11 cellular contexts compared by ENCODE assay signal in the genomic region with DNA sequence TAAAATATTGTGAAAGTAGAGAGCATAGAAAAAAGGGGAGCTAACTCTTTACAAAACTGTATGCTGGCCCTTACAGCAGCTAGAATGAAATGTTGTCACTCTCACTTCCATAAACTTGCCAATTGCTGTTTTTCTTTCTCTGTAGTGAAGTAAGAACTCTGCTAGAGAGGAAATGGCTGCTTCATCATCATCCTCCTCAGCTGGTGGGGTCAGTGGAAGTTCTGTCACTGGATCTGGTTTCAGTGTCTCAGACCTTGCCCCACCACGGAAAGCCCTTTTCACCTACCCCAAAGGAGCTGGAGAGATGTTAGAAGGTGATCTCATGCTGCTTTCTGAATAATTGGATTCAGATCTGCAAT. TPM values are rescaled to one million over a fixed set of nuclear protein-coding genes. Genes with fewer than 3 reads are reported as not detected.
A peak's percentile ranks its signal among the peaks of the same experiment; 100 is the strongest.
DNase-seq lines count a peak whose midpoint lies in the region; ATAC-seq, FAIRE-seq and TF ChIP-seq lines count a peak whose summit lies in the region.
"Had no signal": no experiment of that assay in that cellular context is flagged by ENCODE, and none has a peak within 500 bp of the region (broad histone marks: within the 10 kb centered on the region; RNA-seq: fewer than 3 reads in every experiment).

No MANE protein-coding gene starts in this region.

- no peak overlapping the region for H3K4me3 ChIP-seq in left lung

- peak; percentile 29 to 36 for ATAC-seq in activated CD4-positive, CD25-positive, alpha-beta regulatory T cell treated with anti-CD3 and anti-CD28 coated beads, Interleukin-2, amount 50 U/mL, for 24 hours
- peak; percentile 52 to 92 for ATAC-seq in activated naive CD4-positive, alpha-beta T cell treated with anti-CD3 and anti-CD28 coated beads, Interleukin-2, amount 50 U/mL, for 72 hours
- ATAC-seq in left lung = peak; percentile 43
- no peak for ATAC-seq in GM19467 (IDR thresholded peaks at IDR 0.05; ENCODE audit: unreplicated experiment)

- intact Hi-C loops in left lung (cut with DNase I) = no loop called here

- H3K4me1 ChIP-seq in left lung = peaks cover 0 to 44% of the 10 kb centered on the region in 2 donors

- no peak for DNase-seq in activated CD4-positive, CD25-positive, alpha-beta regulatory T cell treated with anti-CD3 and anti-CD28 coated beads, Interleukin-2, amount 50 U/mL, for 72 hours
- DNase-seq in activated naive CD4-positive, alpha-beta T cell treated with anti-CD3 and anti-CD28 coated beads, Interleukin-2, amount 50 U/mL, for 72 hours (ENCODE audit: low spot score in 2 of 2) = no peak
- DNase-seq in left lung (no peak), substantia nigra (lab: John Stamatoyannopoulos, UW) (no peak), D721Med (ENCODE audit: insufficient read length, low spot score) (no peak), activated gamma-delta T cell (lab: John Stamatoyannopoulos, UW) (no peak)
- DNase-seq: ACHN, NCI-H2171 treated with DMSO at 0.1 percent for 48 hours had no signal

- H3K9me3 ChIP-seq in left lung = no peaks in the 10 kb centered on the region

- peaks cover 0 to 47% of the 10 kb centered on the region in 2 donors for H3K36me3 ChIP-seq in left lung

- H3K27me3 ChIP-seq in left lung = no peaks in the 10 kb centered on the region

- peak overlapping the region; percentile 28 to 70 for H3K27ac ChIP-seq in left lung
- peak overlapping the region; percentile 71 for H3K27ac ChIP-seq in substantia nigra (ENCODE audit: low read depth, low read length, poor library complexity, severe bottlenecking)

- H3K27ac Mint-ChIP-seq in activated naive CD4-positive, alpha-beta T cell treated with anti-CD3 and anti-CD28 coated beads, Interleukin-2, amount 50 U/mL, for 72 hours = peak overlapping the region; percentile 90 to 94
- H3K27ac Mint-ChIP-seq: type B pancreatic cell had no signal

- FAIRE-seq in D721Med (lab: Jason Lieb, UNC) = no peak

- H3K9me3 Mint-ChIP-seq in activated naive CD4-positive, alpha-beta T cell treated with anti-CD3 and anti-CD28 coated beads, Interleukin-2, amount 50 U/mL, for 72 hours = no peaks in the 10 kb centered on the region
- H3K9me3 Mint-ChIP-seq: type B pancreatic cell had no signal

- TF ChIP-seq CTCF in left lung (IDR thresholded peaks at IDR 0.05) = no peak
- no peak for TF ChIP-seq CTCF in D721Med (IDR thresholded peaks at IDR 0.05; ENCODE audit: insufficient read depth, missing control alignments)

- peaks cover 0 to 30% of the 10 kb centered on the region in 2 donors for H3K36me3 Mint-ChIP-seq in activated naive CD4-positive, alpha-beta T cell treated with anti-CD3 and anti-CD28 coated beads, Interleukin-2, amount 50 U/mL, for 72 hours

RNA-seq across cellular contexts. Expression of a gene that starts 7.6 kb away (rescaled TPM):
- 10 to 100 TPM; 65.5 to 87.6 TPM for total RNA-seq in activated naive CD4-positive, alpha-beta T cell treated with anti-CD3 and anti-CD28 coated beads, Interleukin-2, amount 50 U/mL, for 72 hours
- 10 to 100 TPM; 27.0 to 29.8 TPM for total RNA-seq in left lung

RNA-seq across cellular contexts. Expression of a gene that starts 7.9 kb away (rescaled TPM):
- 100 to 1,000 TPM in 1 of 2 donors, 10 to 100 TPM in 1; 88.2 to 107 TPM for total RNA-seq in activated naive CD4-positive, alpha-beta T cell treated with anti-CD3 and anti-CD28 coated beads, Interleukin-2, amount 50 U/mL, for 72 hours
- total RNA-seq in left lung = 10 to 100 TPM; 86.0 to 97.0 TPM

RNA-seq across cellular contexts. Expression of a gene that starts 50.0 kb away (rescaled TPM):
- total RNA-seq in activated naive CD4-positive, alpha-beta T cell treated with anti-CD3 and anti-CD28 coated beads, Interleukin-2, amount 50 U/mL, for 72 hours = 1,000 to 10,000 TPM; 1,025 to 1,076 TPM
- total RNA-seq in left lung = 10 to 100 TPM; 40.7 to 73.8 TPM

Comparison
In these comparisons a context has a peak if more than half of its experiments do, and no peak if none do; other contexts are left out.
1. RNA of a gene that starts 50.0 kb away (total RNA-seq): 1,025 to 1,076 TPM in activated naive CD4-positive, alpha-beta T cell treated with anti-CD3 and anti-CD28 coated beads, Interleukin-2, amount 50 U/mL, for 72 hours; 40.7 to 73.8 TPM in left lung; every median in the first group is over 10 times any median in the second.